In the genomic region with DNA sequence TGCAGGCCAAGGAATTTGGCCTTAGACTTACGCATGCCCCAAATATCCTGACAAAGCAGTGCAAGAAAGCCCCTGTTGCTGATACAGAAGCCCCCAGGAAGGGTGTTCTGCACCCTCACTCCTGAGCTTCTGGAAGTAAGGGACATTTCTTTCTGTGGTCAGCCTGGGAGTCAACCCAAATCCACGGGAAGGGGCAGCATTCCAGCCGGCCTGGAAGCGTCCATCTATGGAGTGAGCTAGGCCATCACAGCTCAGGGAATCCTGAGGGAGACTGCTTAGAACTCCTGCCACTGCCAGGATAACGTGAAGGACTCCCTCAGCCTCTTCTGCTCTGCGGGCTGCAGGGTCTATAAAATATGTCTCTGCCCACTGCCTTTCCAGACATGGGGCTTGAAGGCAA, we compare ENCODE assay signal across 19 cellular contexts.
"Had no signal": no experiment of that assay in that cellular context is flagged by ENCODE, and none has a peak within 500 bp of the region (broad histone marks: within the 10 kb centered on the region; RNA-seq: fewer than 3 reads in every experiment).

No MANE protein-coding gene starts in this region.

- H3K4me3 ChIP-seq: mucosa of descending colon, psoas muscle, sigmoid colon, stomach, testis, upper lobe of left lung had no signal

- H3K27ac ChIP-seq: psoas muscle, sigmoid colon, stomach, testis, upper lobe of left lung had no signal

- H3K4me1 ChIP-seq: testis had no signal

- ATAC-seq: activated T-cell treated with anti-CD3 and anti-CD28 coated beads, Interleukin-2, amount 50 U/mL, for 72 hours; effector memory CD8-positive, alpha-beta T cell; left colon; mucosa of descending colon; naive thymus-derived CD8-positive, alpha-beta T cell; psoas muscle had no signal

- H3K36me3 ChIP-seq: sigmoid colon, stomach, upper lobe of left lung had no signal

- H3K9me3 ChIP-seq: mucosa of descending colon, psoas muscle, sigmoid colon, testis, upper lobe of left lung had no signal

- DNase-seq: activated CD4-positive, alpha-beta T cell treated with anti-CD3 and anti-CD28 coated beads for 1 hour; activated CD4-positive, alpha-beta T cell treated with anti-CD3 and anti-CD28 coated beads, Interleukin-2, amount 50 U/mL, for 4 hours; activated gamma-delta T cell; activated naive CD8-positive, alpha-beta T cell treated with anti-CD3 and anti-CD28 coated beads, Interleukin-2, amount 10 ng/mL, durations not matched to agents 7 days and 5 days; activated T-cell treated with anti-CD3 and anti-CD28 coated beads, Interleukin-2, amount 50 U/mL, for 72 hours; cerebellar nuclear complex; effector memory CD8-positive, alpha-beta T cell; foreskin melanocyte; head of caudate nucleus; left colon; mammary epithelial cell; mucosa of descending colon; naive thymus-derived CD8-positive, alpha-beta T cell; psoas muscle; sigmoid colon; stimulated activated CD4-positive, alpha-beta T cell treated with anti-CD3 and anti-CD28 coated beads, Interleukin-2, amount 100 ng/mL, for 24 hours; stomach; testis; upper lobe of left lung had no signal

- H3K27me3 ChIP-seq: sigmoid colon, stomach, testis, upper lobe of left lung had no signal
